ENCODE assay signal across 35 cellular contexts in the genomic region with DNA sequence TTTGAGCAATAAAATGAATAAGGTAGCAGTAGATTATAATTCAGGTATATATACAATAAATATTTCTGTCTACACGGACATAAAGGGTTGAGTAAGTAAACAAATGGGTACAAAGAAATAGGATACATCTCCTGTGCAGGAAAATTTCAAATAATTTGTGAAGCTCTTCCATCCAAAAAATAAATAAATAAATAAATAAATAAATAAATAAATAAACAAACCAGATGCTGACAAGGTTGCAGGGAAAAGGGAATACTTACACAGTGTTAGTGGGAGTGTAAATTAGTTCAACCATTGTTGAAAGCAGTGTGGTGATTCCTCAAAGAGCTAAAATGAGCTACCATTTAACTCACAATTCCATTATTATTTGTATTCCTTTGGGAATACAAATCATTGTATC.
"Had no signal": no experiment of that assay in that cellular context is flagged by ENCODE, and none has a peak within 500 bp of the region (broad histone marks: within the 10 kb centered on the region; RNA-seq: fewer than 3 reads in every experiment).

No MANE protein-coding gene starts in this region.

- H3K36me3 ChIP-seq: MG63 had no signal

- H3K4me3 ChIP-seq: MG63 had no signal

- DNase-seq: Karpas-422, Kasumi-1, MG63, MM.1S, MV-4-11, NCI-H1048, NCI-H1092, NCI-H1092 treated with DMSO at 0.1 percent for 48 hours, NCI-H1105, NCI-H1105 treated with DMSO at 0.1 percent for 48 hours, NCI-H1417, NCI-H1417 treated with DMSO at 0.1 percent for 48 hours, NCI-H1436, NCI-H1436 treated with DMSO at 0.1 percent for 48 hours, NCI-H146, NCI-H1694, NCI-H1694 treated with DMSO at 0.1 percent for 48 hours, NCI-H187, NCI-H187 treated with DMSO at 0.1 percent for 48 hours, NCI-H1930, NCI-H2029, NCI-H2029 treated with DMSO at 0.1 percent for 48 hours, NCI-H2081, NCI-H2081 treated with DMSO at 0.1 percent for 48 hours, NCI-H2107, NCI-H2171, NCI-H2171 treated with DMSO at 0.1 percent for 48 hours, NCI-H2227 treated with DMSO at 0.1 percent for 48 hours, NCI-H226, NCI-H345, NCI-H446, NCI-H446 treated with DMSO at 0.1 percent for 48 hours, NCI-H510A, NCI-H510A treated with DMSO at 0.1 percent for 48 hours, NCI-H524 had no signal

- H3K9me3 ChIP-seq: MG63 had no signal
